In genomic region chr7:154906201-154906600, GRCh38 we compare ENCODE assay signal across 21 cellular contexts.
"Had no signal": no experiment of that assay in that cellular context is flagged by ENCODE, and none has a peak within 500 bp of the region (broad histone marks: within the 10 kb centered on the region; RNA-seq: fewer than 3 reads in every experiment).

No MANE protein-coding gene starts in this region.

- H3K27me3 ChIP-seq: MG63 had no signal

- H3K9me3 ChIP-seq: MG63 had no signal

- H3K27ac ChIP-seq: SJSA1, SK-N-MC had no signal

- H3K4me3 ChIP-seq: MG63, SJSA1, SK-N-MC had no signal

- H3K4me1 ChIP-seq: SJSA1 had no signal

- DNase-seq: IMR-90, Karpas-422, KG1, MG63, NCI-H1092 treated with DMSO at 0.1 percent for 48 hours, NCI-H1436, NCI-H187, NCI-H2029, NCI-H2081 treated with DMSO at 0.1 percent for 48 hours, NCI-H2171, NCI-H226, NCI-H446, NCI-H510A, NCI-H524 treated with DMSO at 0.1 percent for 48 hours, NCI-H69, NCI-H774, Right ventricle myocardium superior, RPMI8226, SIG-M5 had no signal

- H3K36me3 ChIP-seq: MG63, SJSA1 had no signal
